8 cellular contexts compared by ENCODE assay signal in the genomic region with DNA sequence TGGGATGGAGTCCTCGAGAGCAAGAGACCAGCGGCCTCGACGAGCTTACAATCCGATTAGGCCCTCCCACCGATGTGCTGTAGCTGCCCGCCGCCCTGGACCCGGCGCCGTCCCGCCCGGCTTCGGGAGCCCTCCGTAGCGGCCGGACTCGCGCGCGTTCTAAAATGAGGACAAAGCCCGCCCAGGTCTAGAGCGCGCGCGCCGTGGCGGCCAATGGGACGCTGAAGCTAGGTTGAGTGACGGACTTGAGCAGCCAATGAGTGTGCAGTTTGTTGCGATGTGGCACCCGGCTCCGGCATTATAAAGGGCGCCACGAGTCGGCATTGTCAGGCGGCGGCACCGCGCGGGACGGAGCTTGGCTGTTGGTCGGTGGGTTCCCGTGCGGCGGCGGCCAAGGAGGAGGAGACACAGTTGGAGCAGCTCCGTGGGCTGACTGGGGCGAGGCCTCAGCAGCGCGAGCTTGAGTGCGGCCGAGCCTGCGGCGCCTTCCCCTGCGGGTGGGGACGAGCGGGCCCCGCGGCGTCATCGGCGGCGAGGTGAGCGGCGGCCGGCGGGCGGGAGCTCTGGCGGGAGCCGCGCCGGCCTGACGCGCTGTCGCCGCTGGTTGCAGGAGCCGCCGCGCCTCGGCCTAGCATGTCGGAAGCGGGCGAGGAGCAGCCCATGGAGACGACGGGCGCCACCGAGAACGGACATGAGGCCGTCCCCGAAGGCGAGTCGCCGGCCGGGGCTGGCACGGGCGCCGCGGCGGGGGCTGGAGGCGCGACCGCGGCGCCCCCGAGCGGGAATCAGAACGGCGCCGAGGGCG. TPM values are rescaled to one million over a fixed set of nuclear protein-coding genes. Genes with fewer than 3 reads are reported as not detected.
DNase-seq lines count a peak whose midpoint lies in the region; ATAC-seq, FAIRE-seq and TF ChIP-seq lines count a peak whose summit lies in the region.

Gene HNRNPAB (plus strand): TSS at position 329 of the 805 bp plus-strand sequence. CDS start 305 bp downstream, at position 634.

- H3K4me3 ChIP-seq in endodermal cell (ENCODE audit: low read length), result peak within 1 kb of the TSS; percentile 98

- peaks cover 37% of the 10 kb centered on the region for H3K4me1 Mint-ChIP-seq in activated CD8-positive, alpha-beta memory T cell treated with anti-CD3 and anti-CD28 coated beads, Interleukin-2, amount 10 ng/mL, durations not matched to agents 7 days and 5 days
- peaks cover 16% of the 10 kb centered on the region for H3K4me1 Mint-ChIP-seq in endodermal cell

- peak; percentile 75 for FAIRE-seq in HTR-8/SVneo (lab: Jason Lieb, UNC)

- 0 to 1% methylated on average over 55 to 111 of the region's 111 CpGs for WGBS in endodermal cell (ENCODE audit: insufficient coverage in 1 of 2, insufficient read length in 1 of 2), 2 experiments

- CTCF ChIA-PET in activated CD8-positive, alpha-beta memory T cell treated with anti-CD3 and anti-CD28 coated beads, Interleukin-2, amount 10 ng/mL, durations not matched to agents 7 days and 5 days (lab: Charles Lee), result interaction anchor here (0.8 to 1.7 kb wide), 7 partner anchors 9 to 84 kb away, joined by 3 to 8 read pairs (median 4); no protein-coding TSS in a partner anchor

- H3K9ac ChIP-seq in endodermal cell (ENCODE audit: extremely low read depth, low read length, poor library complexity, severe bottlenecking), result peak within 1 kb of the TSS; percentile 96

- H3K27me3 Mint-ChIP-seq in activated CD8-positive, alpha-beta memory T cell treated with anti-CD3 and anti-CD28 coated beads, Interleukin-2, amount 10 ng/mL, durations not matched to agents 7 days and 5 days, result peaks cover 2% of the 10 kb centered on the region
- peaks cover 6% of the 10 kb centered on the region for H3K27me3 Mint-ChIP-seq in endodermal cell (ENCODE audit: insufficient read depth)

- ATAC-seq in GM21367 (IDR thresholded peaks at IDR 0.05; ENCODE audit: unreplicated experiment), result peak; percentile 75
- peak; percentile 80 for ATAC-seq in activated CD8-positive, alpha-beta memory T cell treated with anti-CD3 and anti-CD28 coated beads, Interleukin-2, amount 10 ng/mL, durations not matched to agents 7 days and 5 days

- peaks cover 41% of the 10 kb centered on the region for H3K36me3 Mint-ChIP-seq in activated CD8-positive, alpha-beta memory T cell treated with anti-CD3 and anti-CD28 coated beads, Interleukin-2, amount 10 ng/mL, durations not matched to agents 7 days and 5 days
- peaks cover 43% of the 10 kb centered on the region for H3K36me3 Mint-ChIP-seq in endodermal cell (ENCODE audit: low read depth)

- no peaks in the 10 kb centered on the region for H3K9me3 Mint-ChIP-seq in activated CD8-positive, alpha-beta memory T cell treated with anti-CD3 and anti-CD28 coated beads, Interleukin-2, amount 10 ng/mL, durations not matched to agents 7 days and 5 days (ENCODE audit: low read depth)
- no peaks in the 10 kb centered on the region for H3K9me3 Mint-ChIP-seq in endodermal cell

- DNase-seq in COLO829 (ENCODE audit: low spot score), result peak; percentile 97
- DNase-seq in HTR-8/SVneo (ENCODE audit: insufficient read length, low spot score), result peak; percentile 96
- peak; percentile 93 for DNase-seq in NOMO-1 treated with dmso at 0.1 percent for 144 hours (lab: John Stamatoyannopoulos, UW; ENCODE audit: unreplicated experiment)
- DNase-seq in activated CD8-positive, alpha-beta memory T cell treated with anti-CD3 and anti-CD28 coated beads, Interleukin-2, amount 10 ng/mL, durations not matched to agents 7 days and 5 days, result peak; percentile 96
- peak; percentile 98 for DNase-seq in endodermal cell
- DNase-seq in mesenteric fat pad (ENCODE audit: low spot score), result peak; percentile 99
- DNase-seq in stimulated activated CD8-positive, alpha-beta memory T cell treated with anti-CD3 and anti-CD28 coated beads, Interleukin-15, amount 100 ng/mL, for 24 hours (ENCODE audit: low read depth), result peak; percentile 94

- H3K4me3 Mint-ChIP-seq in activated CD8-positive, alpha-beta memory T cell treated with anti-CD3 and anti-CD28 coated beads, Interleukin-2, amount 10 ng/mL, durations not matched to agents 7 days and 5 days, result peak within 1 kb of the TSS; percentile 96
- peak within 1 kb of the TSS; percentile 91 for H3K4me3 Mint-ChIP-seq in endodermal cell

- peaks cover 41% of the 10 kb centered on the region for H3K36me3 ChIP-seq in endodermal cell (ENCODE audit: control insufficient read depth, insufficient read depth, low read length)

- H3K9me3 ChIP-seq in endodermal cell (ENCODE audit: control insufficient read depth, low read length), result no peaks in the 10 kb centered on the region

- no peaks in the 10 kb centered on the region for H3K27me3 ChIP-seq in endodermal cell (ENCODE audit: control insufficient read depth, insufficient read depth, low read length, poor library complexity, severe bottlenecking)

- TF ChIP-seq CTCF in endodermal cell (conservative IDR thresholded peaks at IDR 0.05), result no peak

- peak within 1 kb of the TSS; percentile 90 for H3K27ac ChIP-seq in endodermal cell (ENCODE audit: low read depth, low read length)

- peak within 1 kb of the TSS; percentile 97 for H3K27ac Mint-ChIP-seq in activated CD8-positive, alpha-beta memory T cell treated with anti-CD3 and anti-CD28 coated beads, Interleukin-2, amount 10 ng/mL, durations not matched to agents 7 days and 5 days
- peak within 1 kb of the TSS; percentile 98 for H3K27ac Mint-ChIP-seq in endodermal cell

- H3K4me1 ChIP-seq in endodermal cell (ENCODE audit: control insufficient read depth, insufficient read depth, low read length), result no peaks in the 10 kb centered on the region

RNA-seq across cellular contexts. Expression of gene HNRNPAB, which starts in this region (rescaled TPM):
- total RNA-seq in activated CD8-positive, alpha-beta memory T cell treated with anti-CD3 and anti-CD28 coated beads, Interleukin-2, amount 10 ng/mL, durations not matched to agents 7 days and 5 days, result 100 to 1,000 TPM; 268 to 391 TPM
- total RNA-seq in endodermal cell (100 to 1,000 TPM; 343 to 353 TPM), mesenteric fat pad (186 TPM)
- polyA plus RNA-seq in endodermal cell (2013, experiment 1 of 2), result 268 TPM
- polyA plus RNA-seq in endodermal cell (2013, experiment 2 of 2), result 254 TPM

Comparison
In these comparisons a context has a peak if more than half of its experiments do, and no peak if none do; other contexts are left out.
1. Peak in every context shown above with its lines: DNase-seq, ATAC-seq, H3K4me3 ChIP-seq and H3K27ac ChIP-seq.